3 cellular contexts compared by ENCODE assay signal in genomic region chr4:119388791-119389190, GRCh38.
DNase-seq lines count a peak whose midpoint lies in the region; ATAC-seq, FAIRE-seq and TF ChIP-seq lines count a peak whose summit lies in the region.
"Not testable (repeated sequence)": the region's sequence is repeated elsewhere in the genome, so short reads cannot be mapped to it uniquely, and the experiment has no call there.

No MANE protein-coding gene starts in this region.

- H3K9me1 ChIP-seq in K562 (ENCODE audit: control insufficient read depth, insufficient read depth, low read length), result not testable (repeated sequence)

- H3K36me3 Mint-ChIP-seq in endothelial cell (ENCODE audit: low read depth, unreplicated experiment), result not testable (repeated sequence)

- H3K27ac ChIP-seq in K562 (ENCODE audit: extremely low read depth, low read depth, low read length); HepG2 (ENCODE audit: extremely low read length, insufficient read depth, low read length): not testable (repeated sequence)

- not testable (repeated sequence) for ATAC-seq in K562, HepG2

- not testable (repeated sequence) for FAIRE-seq in K562 (lab: Jason Lieb, UNC); HepG2 (lab: Jason Lieb, UNC)

- TF ChIP-seq POLR2A in K562 (conservative IDR thresholded peaks at IDR 0.05); HepG2 (IDR thresholded peaks at IDR 0.05; ENCODE audit: insufficient read depth in 1 of 2, low read depth in 2 of 2, low read length in 2 of 2): not testable (repeated sequence)

- not testable (repeated sequence) for H3K4me1 Mint-ChIP-seq in endothelial cell (ENCODE audit: unreplicated experiment)

- peak overlapping the region; percentile 38 for H3K27ac Mint-ChIP-seq in endothelial cell (ENCODE audit: unreplicated experiment)

- H2AFZ ChIP-seq in K562 (ENCODE audit: low read depth, low read length); HepG2 (ENCODE audit: low read length): not testable (repeated sequence)

- not testable (repeated sequence) for TF ChIP-seq CTCF in K562 (IDR thresholded peaks at IDR 0.05 in 2 of 3, conservative IDR thresholded peaks at IDR 0.05 in 1 of 3; ENCODE audit: insufficient read depth in 2 of 3, low read depth in 1 of 3, low read length in 3 of 3); endothelial cell (IDR thresholded peaks at IDR 0.05; ENCODE audit: unreplicated experiment); HepG2 (CRISPR knock-in tag; IDR thresholded peaks at IDR 0.05)

- not testable (repeated sequence) for H3K36me3 ChIP-seq in K562 (ENCODE audit: control insufficient read depth, insufficient read depth, low read length); HepG2 (replicated peaks in 1 of 2; ENCODE audit: control insufficient read depth in 1 of 2, insufficient read depth in 2 of 2, low read length in 2 of 2)

- not testable (repeated sequence) for TF ChIP-seq EP300 in K562 (IDR thresholded peaks at IDR 0.05; ENCODE audit: low read length); HepG2 (IDR thresholded peaks at IDR 0.05; ENCODE audit: low read depth in 2 of 2, low read length in 2 of 2); HepG2 (CRISPR knock-in tag; IDR thresholded peaks at IDR 0.05; ENCODE audit: borderline replicate concordance)

- 5% methylated on average over 2 of the region's 2 CpGs for WGBS in K562 (ENCODE audit: insufficient coverage, low coverage, missing lambda C conversion rate)
- WGBS in HepG2 (ENCODE audit: low lambda C conversion rate), result 70% methylated on average over 2 of the region's 2 CpGs

- H3K9ac ChIP-seq in K562 (ENCODE audit: insufficient read depth in 1 of 2, low read depth in 2 of 2, low read length in 2 of 2); HepG2 (ENCODE audit: insufficient read depth, low read depth, low read length): not testable (repeated sequence)

- not testable (repeated sequence) for DNase-seq in K562 (ENCODE audit: extremely low read depth in 1 of 4, low spot score in 3 of 4); endothelial cell (ENCODE audit: low spot score); HepG2 (ENCODE audit: low spot score)

- H3K4me1 ChIP-seq in K562 (replicated peaks in 1 of 2; ENCODE audit: control insufficient read depth in 2 of 2, insufficient read depth in 2 of 2, low read length in 2 of 2), result not testable (repeated sequence)
- peaks cover 10% of the 10 kb centered on the region; the same call in 1 of the 2 replicates for H3K4me1 ChIP-seq in HepG2 (ENCODE audit: insufficient read depth, low read length)

- not testable (repeated sequence) for H3K27me3 ChIP-seq in K562 (ENCODE audit: control insufficient read depth in 2 of 2, insufficient read depth in 2 of 2, low read length in 2 of 2); HepG2 (ENCODE audit: control insufficient read depth in 1 of 2, insufficient read depth in 2 of 2, low read length in 2 of 2)

- H4K20me1 ChIP-seq in K562 (replicated peaks; ENCODE audit: control insufficient read depth, insufficient read depth, low read length); HepG2 (ENCODE audit: insufficient read depth, low read length): not testable (repeated sequence)

- H3K27me3 Mint-ChIP-seq in endothelial cell (ENCODE audit: unreplicated experiment), result not testable (repeated sequence)

- not testable (repeated sequence) for TF ChIP-seq RAD21 in K562 (CRISPR knock-in tag; conservative IDR thresholded peaks at IDR 0.05 in 1 of 2, IDR thresholded peaks at IDR 0.05 in 1 of 2); HepG2 (CRISPR knock-in tag; IDR thresholded peaks at IDR 0.05)

- H3K9me3 Mint-ChIP-seq in endothelial cell (ENCODE audit: unreplicated experiment), result not testable (repeated sequence)

- not testable (repeated sequence) for H3K9me3 ChIP-seq in K562 (replicated peaks; ENCODE audit: control insufficient read depth, insufficient read depth, low read depth, low read length); HepG2 (ENCODE audit: low read length)

- not testable (repeated sequence) for H3K4me2 ChIP-seq in K562 (ENCODE audit: insufficient read depth, low read length); HepG2 (ENCODE audit: low read depth, low read length)

- not testable (repeated sequence) for H3K4me3 Mint-ChIP-seq in endothelial cell (ENCODE audit: unreplicated experiment)

- BruUV-seq in K562 (replicated peaks; lab: Mats Ljungman, UMichigan); HepG2 (replicated peaks; lab: Mats Ljungman, UMichigan): not testable (repeated sequence)

- H3K79me2 ChIP-seq in K562 (ENCODE audit: control insufficient read depth, insufficient read depth, low read length); HepG2 (ENCODE audit: insufficient read depth, low read length): not testable (repeated sequence)

- intact Hi-C loops in K562 (cut with micrococcal nuclease); HepG2 (cut with micrococcal nuclease; ENCODE audit: unreplicated experiment): not testable (repeated sequence)

- POLR2A ChIA-PET in K562 (lab: Yijun Ruan, JAX); HepG2 (lab: Yijun Ruan, JAX): not testable (repeated sequence)

- CTCF ChIA-PET in K562 (lab: Yijun Ruan, JAX; ENCODE audit: low intra/inter-chr PET ratio); HepG2 (lab: Yijun Ruan, JAX; ENCODE audit: low intra/inter-chr PET ratio, low total read pairs): not testable (repeated sequence)

- not testable (repeated sequence) for H3K4me3 ChIP-seq in K562; HepG2 (replicated peaks in 1 of 3; ENCODE audit: insufficient read depth in 1 of 3, low read depth in 2 of 3, low read length in 3 of 3)

- in situ Hi-C loops in K562 (cut with MboI); HepG2 (cut with HindIII; ENCODE audit: extremely low pct_ligation_motif_present, low pct_unique_long_range_greater_than_20kb): not testable (repeated sequence)

TF ChIP-seq in K562, 482 proteins besides CTCF, POLR2A, EP300 and RAD21:
- TF ChIP-seq ZNF431 (CRISPR knock-in tag; IDR thresholded peaks at IDR 0.05), result peak; percentile 91
TF ChIP-seq in K562: peak in this region for 1; not testable (repeated sequence) for 481.

TF ChIP-seq in HepG2, 621 proteins besides CTCF, POLR2A, EP300 and RAD21:
- peak; percentile 56; the same call in 1 of the 2 replicates for TF ChIP-seq ZNF431 (CRISPR knock-in tag; IDR thresholded peaks at IDR 0.05; ENCODE audit: borderline replicate concordance, low read depth)
